In the genomic region with DNA sequence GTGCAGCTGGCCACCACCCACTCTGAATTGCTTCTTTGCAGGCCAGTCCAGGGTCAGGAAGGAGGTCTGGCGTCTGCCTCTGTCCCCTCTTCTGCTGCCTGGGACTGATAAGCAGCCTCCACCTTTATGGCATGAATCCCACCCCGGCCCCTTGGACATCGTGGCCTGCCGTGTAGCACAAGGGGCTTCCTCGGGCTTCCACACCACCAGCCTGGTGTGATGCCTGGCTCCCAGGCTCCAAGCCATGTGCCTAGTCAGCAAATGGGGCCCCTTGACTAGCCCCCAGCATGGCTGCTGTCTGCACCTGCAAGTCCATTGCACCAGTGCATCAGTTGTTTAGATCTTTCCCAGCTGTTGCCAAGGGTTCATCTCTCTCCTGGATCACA, we compare ENCODE assay signal across 28 cellular contexts.
"Had no signal": no experiment of that assay in that cellular context is flagged by ENCODE, and none has a peak within 500 bp of the region (broad histone marks: within the 10 kb centered on the region; RNA-seq: fewer than 3 reads in every experiment).

No MANE protein-coding gene starts in this region.

- H3K4me3 Mint-ChIP-seq: activated CD4-positive, alpha-beta T cell treated with anti-CD3 and anti-CD28 coated beads, Interleukin-2, amount 10 ng/mL, durations not matched to agents 7 days and 5 days; activated CD8-positive, alpha-beta T cell treated with anti-CD3 and anti-CD28 coated beads, Interleukin-2, amount 10 ng/mL, durations not matched to agents 7 days and 5 days; activated naive CD8-positive, alpha-beta T cell treated with anti-CD3 and anti-CD28 coated beads for 36 hours; nephron progenitor cell had no signal

- H3K4me1 ChIP-seq: foreskin keratinocyte, uterus had no signal

- FAIRE-seq: islet of Langerhans had no signal

- ATAC-seq: activated CD8-positive, alpha-beta T cell treated with anti-CD3 and anti-CD28 coated beads, Interleukin-2, amount 10 ng/mL, durations not matched to agents 7 days and 5 days; foreskin keratinocyte; left colon had no signal

- H3K27ac Mint-ChIP-seq: activated CD4-positive, alpha-beta T cell treated with anti-CD3 and anti-CD28 coated beads, Interleukin-2, amount 10 ng/mL, durations not matched to agents 7 days and 5 days; activated naive CD8-positive, alpha-beta T cell treated with anti-CD3 and anti-CD28 coated beads for 36 hours; nephron progenitor cell had no signal

- H3K27me3 Mint-ChIP-seq: activated CD4-positive, alpha-beta T cell treated with anti-CD3 and anti-CD28 coated beads, Interleukin-2, amount 10 ng/mL, durations not matched to agents 7 days and 5 days; activated naive CD8-positive, alpha-beta T cell treated with anti-CD3 and anti-CD28 coated beads for 36 hours had no signal

- H3K36me3 ChIP-seq: cardiac muscle cell, tibial nerve, uterus had no signal

- H3K9me3 Mint-ChIP-seq: activated CD4-positive, alpha-beta T cell treated with anti-CD3 and anti-CD28 coated beads, Interleukin-2, amount 10 ng/mL, durations not matched to agents 7 days and 5 days; activated naive CD8-positive, alpha-beta T cell treated with anti-CD3 and anti-CD28 coated beads for 36 hours; nephron progenitor cell had no signal

- H3K27ac ChIP-seq: cardiac muscle cell, dorsolateral prefrontal cortex, epithelial cell of prostate, foreskin keratinocyte, tibial nerve, uterus had no signal

- H3K4me3 ChIP-seq: cardiac muscle cell, dorsolateral prefrontal cortex, tibial nerve, uterus had no signal

- DNase-seq: activated CD4-positive, alpha-beta T cell treated with anti-CD3 and anti-CD28 coated beads, Interleukin-2, amount 10 ng/mL, durations not matched to agents 7 days and 5 days; activated CD4-positive, CD25-positive, alpha-beta regulatory T cell; activated CD8-positive, alpha-beta memory T cell treated with anti-CD3 and anti-CD28 coated beads, Interleukin-2, amount 50 U/mL, for 4 hours; activated CD8-positive, alpha-beta T cell treated with anti-CD3 and anti-CD28 coated beads, Interleukin-2, amount 10 ng/mL, durations not matched to agents 7 days and 5 days; activated gamma-delta T cell; activated naive CD8-positive, alpha-beta T cell treated with anti-CD3 and anti-CD28 coated beads for 36 hours; activated T-cell treated with anti-CD3 and anti-CD28 coated beads, Interleukin-2, amount 50 U/mL, for 48 hours; amygdala; foreskin keratinocyte; hippocampal formation; mammary epithelial cell; nephron progenitor cell; occipital lobe; retina; stimulated activated CD4-positive, alpha-beta T cell treated with anti-CD3 and anti-CD28 coated beads, Interleukin-12 subunit alpha, Interleukin-12 subunit beta, amount 100 ng/mL, for 4 hours; stimulated activated CD4-positive, alpha-beta T cell treated with anti-CD3 and anti-CD28 coated beads, Interleukin-1b, Interleukin-23, amount 100 ng/mL, for 48 hours; stimulated activated CD8-positive, alpha-beta memory T cell treated with anti-CD3 and anti-CD28 coated beads, Interleukin-4, amount 100 ng/mL, for 48 hours; stimulated activated naive CD4-positive, alpha-beta T cell treated with Interleukin-2 at 50 U/mL for 16 hours; substantia nigra; T-helper 1 cell; T1000 had no signal

- H3K9me3 ChIP-seq: tibial nerve, uterus had no signal

- H3K36me3 Mint-ChIP-seq: activated naive CD8-positive, alpha-beta T cell treated with anti-CD3 and anti-CD28 coated beads for 36 hours had no signal

- H3K27me3 ChIP-seq: dorsolateral prefrontal cortex, uterus had no signal
